In the genomic region with DNA sequence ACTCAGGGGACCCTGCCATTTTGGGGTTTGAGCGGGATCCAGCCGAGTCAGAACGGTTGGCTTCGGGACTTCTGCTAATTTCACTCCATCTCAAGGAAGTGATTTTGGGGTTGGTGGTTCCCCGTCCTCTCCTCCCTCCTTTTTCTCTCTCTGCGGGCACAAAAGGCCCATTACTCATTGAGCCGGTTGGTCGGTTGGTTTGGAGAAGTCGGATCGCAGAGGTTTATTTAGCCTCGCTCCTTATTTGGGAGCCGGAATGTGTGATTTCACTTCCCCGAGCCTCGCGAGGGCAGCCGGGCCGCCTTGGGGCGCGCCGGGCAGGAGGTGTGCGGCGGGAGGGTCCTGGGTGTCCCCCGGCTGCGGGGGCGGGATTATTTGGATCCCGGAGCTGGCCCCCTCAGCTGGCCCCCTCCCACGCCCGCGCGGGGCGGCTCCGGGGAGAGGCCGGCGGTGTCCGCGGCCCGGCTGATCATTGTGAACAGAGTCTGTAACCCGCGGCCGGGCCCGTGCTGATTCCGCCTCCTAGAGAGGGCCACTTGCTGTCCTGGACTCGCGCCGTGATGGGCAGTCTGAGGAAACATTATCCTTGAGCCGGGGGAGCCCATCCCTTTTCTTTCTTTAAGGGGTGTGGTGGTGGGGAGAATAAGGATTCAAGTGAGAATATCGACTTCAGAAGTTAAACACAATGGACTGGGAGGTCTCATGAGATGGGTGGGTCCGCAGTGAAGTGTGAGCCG, we compare ENCODE assay signal across 8 cellular contexts. TPM values are rescaled to one million over a fixed set of nuclear protein-coding genes. Genes with fewer than 3 reads are reported as not detected.
A peak's percentile ranks its signal among the peaks of the same experiment; 100 is the strongest.
DNase-seq lines count a peak whose midpoint lies in the region; FAIRE-seq and TF ChIP-seq lines count a peak whose summit lies in the region.

No MANE protein-coding gene starts in this region.

- peaks cover 54% of the 10 kb centered on the region for H4K20me1 ChIP-seq in smooth muscle cell (ENCODE audit: low read depth)

- under 1% methylated on average over 43 of the region's 49 CpGs for WGBS in smooth muscle cell (ENCODE audit: low lambda C conversion rate)

- H3K9me3 ChIP-seq in iPS-20b (ENCODE audit: insufficient read depth, low read depth, low read length) (no peaks in the 10 kb centered on the region), smooth muscle cell (replicated peaks; ENCODE audit: low read depth) (no peaks in the 10 kb centered on the region)

- H3K27me3 ChIP-seq in iPS-20b (ENCODE audit: insufficient read depth, low read length) (peaks cover 55% of the 10 kb centered on the region), smooth muscle cell (ENCODE audit: low read depth) (peaks cover 10% of the 10 kb centered on the region)

- DNase-seq in GM12892 (ENCODE audit: insufficient read length) (peak; percentile 40), HK-2 (ENCODE audit: unreplicated experiment) (peak; percentile 74), T follicular helper cell (ENCODE audit: low read depth) (peak; percentile 32), T47D (ENCODE audit: low read depth in 1 of 2, low spot score in 1 of 2) (peak; percentile 86 to 87), smooth muscle cell (lab: John Stamatoyannopoulos, UW; ENCODE audit: unreplicated experiment) (peak; percentile 48), NCI-H1048 (lab: John Stamatoyannopoulos, UW) (no peak)

- H3F3A ChIP-seq in smooth muscle cell (ENCODE audit: low read depth), result no peaks in the 10 kb centered on the region

- no peak overlapping the region for H2AFZ ChIP-seq in smooth muscle cell (ENCODE audit: low read depth)

- no peak for TF ChIP-seq POLR2A in GM12892 (IDR thresholded peaks at IDR 0.05; ENCODE audit: low read depth, low read length)

- peak; percentile 24 for FAIRE-seq in GM12892 (lab: Jason Lieb, UNC)

- peaks cover 52% of the 10 kb centered on the region for H3K79me2 ChIP-seq in smooth muscle cell (ENCODE audit: low read depth)

- peak overlapping the region; percentile 93 for H3K4me3 ChIP-seq in iPS-20b (ENCODE audit: low read length)
- H3K4me3 ChIP-seq in smooth muscle cell, result peak overlapping the region; percentile 72

- H3K9ac ChIP-seq in iPS-20b (ENCODE audit: low read depth, low read length), result peak overlapping the region; percentile 89
- H3K9ac ChIP-seq in smooth muscle cell (ENCODE audit: low read depth), result peak overlapping the region; percentile 93

- H3K4me2 ChIP-seq in smooth muscle cell, result peak overlapping the region; percentile 100

- in situ Hi-C loops in T47D (cut with HindIII; ENCODE audit: low pct_unique_long_range_greater_than_20kb, low sequenced_read_pairs), result no loop called here

- H3K4me1 ChIP-seq in iPS-20b (ENCODE audit: insufficient read depth, low read length) (peaks cover 22% of the 10 kb centered on the region), smooth muscle cell (ENCODE audit: low read depth) (peaks cover 36% of the 10 kb centered on the region)

- TF ChIP-seq CTCF in 22Rv1 (IDR thresholded peaks at IDR 0.05) (no peak), smooth muscle cell (IDR thresholded peaks at IDR 0.05; ENCODE audit: borderline replicate concordance, insufficient read depth, poor library complexity, severe bottlenecking) (no peak)

- peak overlapping the region; percentile 80 for H3K27ac ChIP-seq in 22Rv1
- no peak overlapping the region for H3K27ac ChIP-seq in iPS-20b (ENCODE audit: low read length)
- peak overlapping the region; percentile 91 for H3K27ac ChIP-seq in smooth muscle cell (ENCODE audit: low read depth)

- no peaks in the 10 kb centered on the region for H3K36me3 ChIP-seq in iPS-20b (ENCODE audit: insufficient read depth, low read depth, low read length)
- no peaks in the 10 kb centered on the region for H3K36me3 ChIP-seq in smooth muscle cell (ENCODE audit: low read depth)

RNA-seq across cellular contexts. Expression of a gene that starts 1.2 kb away (rescaled TPM):
- polyA plus RNA-seq in GM12892 (2012; ENCODE audit: missing spikeins), result 37.5 TPM
- total RNA-seq in smooth muscle cell, result 36.0 and 40.9 TPM in 2 replicates
- 14.3 and 16.9 TPM in 2 replicates for polyA plus RNA-seq in smooth muscle cell

RNA-seq across cellular contexts. Expression of a gene that starts 50.6 kb away (rescaled TPM):
- polyA plus RNA-seq in GM12892 (2012; ENCODE audit: missing spikeins), result 6.0 TPM
- 11.1 and 21.4 TPM in 2 replicates for total RNA-seq in smooth muscle cell
- 6.9 and 13.7 TPM in 2 replicates for polyA plus RNA-seq in smooth muscle cell
